1 cellular context compared by ENCODE assay signal in the genomic region with DNA sequence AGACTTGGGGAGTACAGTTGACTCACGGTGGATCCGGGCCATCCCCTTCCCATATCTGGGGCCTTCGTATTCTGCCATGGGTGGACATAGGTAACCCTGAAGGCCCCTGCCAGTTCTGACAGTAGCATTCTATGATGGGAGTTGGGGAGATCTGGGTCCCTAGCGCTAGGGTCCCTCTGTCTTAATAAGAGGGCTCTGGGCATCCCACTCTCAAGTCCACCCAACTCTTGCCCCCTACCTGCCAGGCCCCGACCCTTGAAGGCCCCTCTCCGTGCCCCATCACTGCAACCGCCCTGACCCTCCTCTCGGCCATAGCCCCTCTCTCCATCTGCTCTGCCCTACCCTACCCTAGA.
TF ChIP-seq lines count a peak whose summit lies in the region.

No MANE protein-coding gene starts in this region.

TF ChIP-seq in WTC11, 78 proteins besides CTCF, POLR2A, EP300 and RAD21:
- TF ChIP-seq FOXP1 (CRISPR knock-in tag; IDR thresholded peaks at IDR 0.05; ENCODE audit: borderline replicate concordance): no peak
- TF ChIP-seq ESRRA (CRISPR knock-in tag; IDR thresholded peaks at IDR 0.05; ENCODE audit: borderline replicate concordance): no peak
- TF ChIP-seq KAT7 (CRISPR knock-in tag; IDR thresholded peaks at IDR 0.05; ENCODE audit: borderline replicate concordance): no peak
- TF ChIP-seq ZNF423 (CRISPR knock-in tag; IDR thresholded peaks at IDR 0.05): no peak
- no peak for TF ChIP-seq GRHL2 (CRISPR knock-in tag; IDR thresholded peaks at IDR 0.05; ENCODE audit: insufficient replicate concordance, severe bottlenecking)
- no peak for TF ChIP-seq USF2 (CRISPR knock-in tag; IDR thresholded peaks at IDR 0.05)
- no peak for TF ChIP-seq ZNF263 (CRISPR knock-in tag; IDR thresholded peaks at IDR 0.05; ENCODE audit: low read depth)
